In genomic region chr10:70920519-70920918, GRCh38 we compare ENCODE assay signal across 16 cellular contexts. TPM values are rescaled to one million over a fixed set of nuclear protein-coding genes. Genes with fewer than 3 reads are reported as not detected.
DNase-seq lines count a peak whose midpoint lies in the region; TF ChIP-seq lines count a peak whose summit lies in the region.
"Had no signal": no experiment of that assay in that cellular context is flagged by ENCODE, and none has a peak within 500 bp of the region (broad histone marks: within the 10 kb centered on the region; RNA-seq: fewer than 3 reads in every experiment).

No MANE protein-coding gene starts in this region.

- intact Hi-C loops in thyroid gland (cut with DNase I): no loop called here

- H3K27ac ChIP-seq in epithelial cell of prostate (no peak overlapping the region), thyroid gland (no peak overlapping the region), hepatocyte (no peak overlapping the region)
- H3K27ac ChIP-seq: esophagus squamous epithelium, right lobe of liver had no signal

- H3K9me3 ChIP-seq in thyroid gland (no peaks in the 10 kb centered on the region), hepatocyte (ENCODE audit: low read depth) (no peaks in the 10 kb centered on the region)
- H3K9me3 ChIP-seq: esophagus squamous epithelium, right lobe of liver had no signal

- no peak for TF ChIP-seq CTCF in thyroid gland (IDR thresholded peaks at IDR 0.05)
- no peak for TF ChIP-seq CTCF in hepatocyte (IDR thresholded peaks at IDR 0.05; ENCODE audit: poor library complexity)

- no peak overlapping the region for H3K4me3 ChIP-seq in thyroid gland (replicated peaks in 1 of 3)
- no peak overlapping the region for H3K4me3 ChIP-seq in hepatocyte
- H3K4me3 ChIP-seq: esophagus squamous epithelium, right lobe of liver had no signal

- H3K9me2 ChIP-seq in hepatocyte (replicated peaks; ENCODE audit: insufficient read depth): no peaks in the 10 kb centered on the region

- no peak for TF ChIP-seq POLR2A in thyroid gland (IDR thresholded peaks at IDR 0.05)

- no peaks in the 10 kb centered on the region for H3K79me2 ChIP-seq in hepatocyte

- no peak overlapping the region for H3K4me2 ChIP-seq in hepatocyte

- H3K36me3 ChIP-seq in thyroid gland: no peaks in the 10 kb centered on the region
- H3K36me3 ChIP-seq in hepatocyte (replicated peaks; ENCODE audit: insufficient read depth, low read depth): no peaks in the 10 kb centered on the region
- H3K36me3 ChIP-seq: esophagus squamous epithelium, right lobe of liver had no signal

- H3K4me1 ChIP-seq in thyroid gland (no peaks in the 10 kb centered on the region), hepatocyte (ENCODE audit: insufficient read depth) (no peaks in the 10 kb centered on the region)
- H3K4me1 ChIP-seq: right lobe of liver had no signal

- WGBS in thyroid gland, 2 donors: 30 to 41% methylated on average over 4 of the region's 4 CpGs
- 80% methylated on average over 4 of the region's 4 CpGs for WGBS in hepatocyte (ENCODE audit: low lambda C conversion rate, missing lambda C conversion rate)

- no peaks in the 10 kb centered on the region for H4K20me1 ChIP-seq in hepatocyte (ENCODE audit: insufficient read depth, poor library complexity, severe bottlenecking)

- H3K27me3 ChIP-seq in thyroid gland (no peaks in the 10 kb centered on the region), hepatocyte (peaks cover 7% of the 10 kb centered on the region)
- H3K27me3 ChIP-seq: right lobe of liver had no signal

- DNase-seq in NCI-H748 (lab: John Stamatoyannopoulos, UW; ENCODE audit: unreplicated experiment) (peak; percentile 54), NCI-H748 treated with DMSO at 0.1 percent for 48 hours (lab: John Stamatoyannopoulos, UW) (no peak), NCI-H510A (lab: John Stamatoyannopoulos, UW) (peak; percentile 93), epithelial cell of prostate (ENCODE audit: low read depth, low spot score) (peak; percentile 39), thyroid gland (peak; percentile 85 to 88), NCI-H128 (lab: John Stamatoyannopoulos, UW; ENCODE audit: unreplicated experiment) (no peak), hepatocyte (ENCODE audit: low spot score) (no peak), NCI-H1930 (lab: John Stamatoyannopoulos, UW) (no peak)
- DNase-seq: activated CD4-positive, alpha-beta memory T cell treated with anti-CD3 and anti-CD28 coated beads, Interleukin-2, amount 10 ng/mL, durations not matched to agents 7 days and 5 days; amniotic stem cell; CD4-positive, CD25-positive, alpha-beta regulatory T cell; esophagus squamous epithelium; GF-D8; nephron progenitor cell; stimulated activated CD4-positive, alpha-beta T cell treated with anti-CD3 and anti-CD28 coated beads, Interleukin-4, amount 100 ng/mL, for 24 hours had no signal

- no peak overlapping the region for H2AFZ ChIP-seq in hepatocyte

RNA-seq across cellular contexts. Expression of gene PCBD1, which starts 32.2 kb away (rescaled TPM):
- 100 to 1,000 TPM in 1 of 4 donors, 10 to 100 TPM in 3; 39.4 to 124 (median 86.8) TPM for total RNA-seq in thyroid gland
- 81.5 and 93.5 TPM in 2 replicates for total RNA-seq in hepatocyte
- 107 and 122 TPM in 2 replicates for polyA plus RNA-seq in hepatocyte

Comparison
In these comparisons a context has a peak if more than half of its experiments do, and no peak if none do; other contexts are left out.
1. DNase-seq: peak in NCI-H748 (single experiment), NCI-H510A (single experiment), epithelial cell of prostate (single experiment) and thyroid gland (2 of 2); none in NCI-H748 treated with DMSO at 0.1 percent for 48 hours (single experiment), NCI-H128 (single experiment), hepatocyte (single experiment) and NCI-H1930 (0 of 2).